In the genomic region with DNA sequence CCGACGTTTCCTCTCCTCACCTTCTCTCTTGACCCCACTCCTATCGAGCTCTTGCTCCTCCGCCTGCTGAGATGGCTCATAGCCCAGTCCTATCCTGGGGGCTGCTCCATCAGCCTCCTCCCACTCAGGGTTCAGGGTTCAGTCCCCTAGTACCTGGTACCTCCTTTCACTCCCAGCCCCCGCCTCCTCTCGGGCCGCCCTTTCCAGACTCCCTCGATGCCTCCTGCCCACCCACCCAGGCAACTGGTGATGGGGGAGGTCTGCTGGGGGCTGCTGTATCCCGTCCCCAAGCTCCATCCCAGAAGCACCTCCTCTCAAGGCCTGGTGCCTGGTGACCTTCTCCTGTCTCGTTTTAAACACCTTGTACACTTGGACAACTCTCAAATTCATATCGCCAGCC, we compare ENCODE assay signal across 22 cellular contexts.
A peak's percentile ranks its signal among the peaks of the same experiment; 100 is the strongest.
DNase-seq lines count a peak whose midpoint lies in the region; ATAC-seq and TF ChIP-seq lines count a peak whose summit lies in the region.
"Had no signal": no experiment of that assay in that cellular context is flagged by ENCODE, and none has a peak within 500 bp of the region (broad histone marks: within the 10 kb centered on the region; RNA-seq: fewer than 3 reads in every experiment).

No MANE protein-coding gene starts in this region.

- ATAC-seq in IMR-90 (ENCODE audit: low read depth) (no peak), HG02970 (IDR thresholded peaks at IDR 0.05; ENCODE audit: low FRiP score, unreplicated experiment) (no peak)
- no peak for ATAC-seq in central memory CD8-positive, alpha-beta T cell (replicated peaks; ENCODE audit: extremely low read depth, poor library complexity, severe bottlenecking)
- no peak for ATAC-seq in activated CD8-positive, alpha-beta T cell treated with anti-CD3 and anti-CD28 coated beads, Interleukin-2, amount 10 ng/mL, durations not matched to agents 7 days and 5 days

- no peak overlapping the region for H3K4ac ChIP-seq in IMR-90 (ENCODE audit: low read depth, low read length)

- no peak for TF ChIP-seq RAD21 in IMR-90 (IDR thresholded peaks at IDR 0.05; ENCODE audit: low read length)

- no peak overlapping the region for H2BK15ac ChIP-seq in IMR-90 (ENCODE audit: low read depth, low read length)

- no peaks in the 10 kb centered on the region for H3K27me3 ChIP-seq in BLaER1
- peaks cover 5% of the 10 kb centered on the region; the same call in 1 of the 2 replicates for H3K27me3 ChIP-seq in IMR-90 (ENCODE audit: control insufficient read depth, insufficient read depth, low read length)

- peaks cover 5% of the 10 kb centered on the region for H3K36me3 Mint-ChIP-seq in central memory CD8-positive, alpha-beta T cell (ENCODE audit: insufficient read depth)
- H3K36me3 Mint-ChIP-seq in nephron progenitor cell (ENCODE audit: low read depth) = no peaks in the 10 kb centered on the region
- H3K36me3 Mint-ChIP-seq in activated CD8-positive, alpha-beta T cell treated with anti-CD3 and anti-CD28 coated beads, Interleukin-2, amount 10 ng/mL, durations not matched to agents 7 days and 5 days (ENCODE audit: low read depth) = no peaks in the 10 kb centered on the region
- no peaks in the 10 kb centered on the region for H3K36me3 Mint-ChIP-seq in activated T-helper 1 cell treated with anti-CD3 and anti-CD28 coated beads, Interleukin-12 subunit alpha, Interleukin-12 subunit beta, Interleukin-2, Interleukin-4 antibody, amounts not matched to agents 30 ng/mL and 10 ng/mL and 1 ng/mL, durations not matched to agents 14 hours and 24 hours and 36 hours (ENCODE audit: low read depth)
- H3K36me3 Mint-ChIP-seq: CD14-positive monocyte had no signal

- H3K27ac ChIP-seq in BLaER1 (peak overlapping the region; percentile 50; the same call in 1 of the 2 replicates), IMR-90 (ENCODE audit: insufficient read depth, low read length) (no peak overlapping the region)
- H3K27ac ChIP-seq: KMS-11, RWPE1, SK-N-MC had no signal

- H3K18ac ChIP-seq in IMR-90 (ENCODE audit: low read depth, low read length) = no peak overlapping the region

- H3K36me3 ChIP-seq in BLaER1 (no peaks in the 10 kb centered on the region), IMR-90 (ENCODE audit: control insufficient read depth, insufficient read depth, low read length) (no peaks in the 10 kb centered on the region)

- H3K9ac ChIP-seq in BLaER1 = no peak overlapping the region
- no peak overlapping the region for H3K9ac ChIP-seq in IMR-90 (ENCODE audit: low read depth, low read length)
- H3K9ac ChIP-seq: KMS-11 had no signal

- dilution Hi-C loops in IMR-90 (cut with HindIII; ENCODE audit: low sequenced_read_pairs, unreplicated experiment) = no loop called here

- no peak overlapping the region for H2BK120ac ChIP-seq in IMR-90 (ENCODE audit: low read depth, low read length)

- intact Hi-C loops in IMR-90 (cut with micrococcal nuclease) = no loop called here
- intact Hi-C loops in activated T-helper 1 cell treated with anti-CD3 and anti-CD28 coated beads, Interleukin-12 subunit alpha, Interleukin-12 subunit beta, Interleukin-2, Interleukin-4 antibody, amounts not matched to agents 30 ng/mL and 10 ng/mL and 1 ng/mL, durations not matched to agents 14 hours and 24 hours and 36 hours (cut with micrococcal nuclease) = no loop called here

- BruUV-seq in IMR-90 (replicated peaks; lab: Mats Ljungman, UMichigan) = no TSS peak

- H3K56ac ChIP-seq in IMR-90 (ENCODE audit: extremely low read depth, insufficient read depth, low read length) = no peak overlapping the region

- H3K4me2 ChIP-seq in BLaER1 = peak overlapping the region; percentile 75
- no peak overlapping the region for H3K4me2 ChIP-seq in IMR-90 (ENCODE audit: low read depth, low read length)
- H3K4me2 ChIP-seq: KMS-11 had no signal

- no peak overlapping the region for H3K23ac ChIP-seq in IMR-90 (ENCODE audit: low read depth, low read length)

- H3K4me3 ChIP-seq in BLaER1 (no peak overlapping the region), IMR-90 (ENCODE audit: insufficient read depth, low read depth, low read length) (no peak overlapping the region)
- H3K4me3 ChIP-seq: SK-N-MC had no signal

- POLR2A ChIA-PET in IMR-90 (lab: Charles Lee; ENCODE audit: unreplicated experiment) = no interaction called here
- POLR2A ChIA-PET in activated CD8-positive, alpha-beta T cell treated with anti-CD3 and anti-CD28 coated beads, Interleukin-2, amount 10 ng/mL, durations not matched to agents 7 days and 5 days (lab: Charles Lee) = no interaction called here

- no peaks in the 10 kb centered on the region for H4K20me1 ChIP-seq in BLaER1
- H4K20me1 ChIP-seq in IMR-90 (ENCODE audit: insufficient read depth, low read length) = no peaks in the 10 kb centered on the region

- H3K14ac ChIP-seq in IMR-90 (replicated peaks; ENCODE audit: low read depth, low read length) = no peak overlapping the region

- TF ChIP-seq CTCF in IMR-90 (conservative IDR thresholded peaks at IDR 0.05; ENCODE audit: low read depth, low read length) (no peak), nephron progenitor cell (IDR thresholded peaks at IDR 0.05) (no peak)

- H2AFZ ChIP-seq in IMR-90 (replicated peaks; ENCODE audit: low read length, poor library complexity) = no peak overlapping the region

- no peak overlapping the region for H2AK5ac ChIP-seq in IMR-90 (ENCODE audit: low read depth, low read length)

- H2BK20ac ChIP-seq in IMR-90 (ENCODE audit: low read depth, low read length) = no peak overlapping the region

- 70% methylated on average over 6 of the region's 11 CpGs; no CpG with 5 or more reads in 1 of the 2 experiments for WGBS in IMR-90 (ENCODE audit: extremely low coverage in 2 of 2, insufficient read length in 1 of 2), 2 experiments

- no peak overlapping the region for H4K5ac ChIP-seq in IMR-90 (ENCODE audit: low read depth, low read length)

- TF ChIP-seq POLR2A in IMR-90 (IDR thresholded peaks at IDR 0.05; ENCODE audit: low read depth, low read length) = no peak

- H4K91ac ChIP-seq in IMR-90 (ENCODE audit: insufficient read depth, low read depth, low read length) = no peak overlapping the region

- H3K27me3 Mint-ChIP-seq in central memory CD8-positive, alpha-beta T cell = no peaks in the 10 kb centered on the region
- peaks cover 28% of the 10 kb centered on the region for H3K27me3 Mint-ChIP-seq in nephron progenitor cell (ENCODE audit: low read depth, poor library complexity)
- no peaks in the 10 kb centered on the region for H3K27me3 Mint-ChIP-seq in activated CD8-positive, alpha-beta T cell treated with anti-CD3 and anti-CD28 coated beads, Interleukin-2, amount 10 ng/mL, durations not matched to agents 7 days and 5 days (ENCODE audit: low read depth)
- H3K27me3 Mint-ChIP-seq in activated T-helper 1 cell treated with anti-CD3 and anti-CD28 coated beads, Interleukin-12 subunit alpha, Interleukin-12 subunit beta, Interleukin-2, Interleukin-4 antibody, amounts not matched to agents 30 ng/mL and 10 ng/mL and 1 ng/mL, durations not matched to agents 14 hours and 24 hours and 36 hours (ENCODE audit: insufficient read depth) = no peaks in the 10 kb centered on the region

- H3K4me1 Mint-ChIP-seq in central memory CD8-positive, alpha-beta T cell = peaks cover under 1% of the 10 kb centered on the region
- peaks cover 49% of the 10 kb centered on the region for H3K4me1 Mint-ChIP-seq in nephron progenitor cell
- peaks cover under 1% of the 10 kb centered on the region for H3K4me1 Mint-ChIP-seq in activated CD8-positive, alpha-beta T cell treated with anti-CD3 and anti-CD28 coated beads, Interleukin-2, amount 10 ng/mL, durations not matched to agents 7 days and 5 days (ENCODE audit: low read depth)
- H3K4me1 Mint-ChIP-seq in activated T-helper 1 cell treated with anti-CD3 and anti-CD28 coated beads, Interleukin-12 subunit alpha, Interleukin-12 subunit beta, Interleukin-2, Interleukin-4 antibody, amounts not matched to agents 30 ng/mL and 10 ng/mL and 1 ng/mL, durations not matched to agents 14 hours and 24 hours and 36 hours (ENCODE audit: low read depth) = no peaks in the 10 kb centered on the region
- H3K4me1 Mint-ChIP-seq: CD14-positive monocyte, H9 had no signal

- H3K9me1 ChIP-seq in IMR-90 (ENCODE audit: insufficient read depth, low read length) = no peaks in the 10 kb centered on the region; the same call in 1 of the 2 replicates

- no peak overlapping the region for H2BK5ac ChIP-seq in IMR-90 (ENCODE audit: low read depth, low read length, poor library complexity, severe bottlenecking)

- no peaks in the 10 kb centered on the region for H3K9me3 Mint-ChIP-seq in central memory CD8-positive, alpha-beta T cell
- no peaks in the 10 kb centered on the region for H3K9me3 Mint-ChIP-seq in nephron progenitor cell
- H3K9me3 Mint-ChIP-seq in activated CD8-positive, alpha-beta T cell treated with anti-CD3 and anti-CD28 coated beads, Interleukin-2, amount 10 ng/mL, durations not matched to agents 7 days and 5 days (ENCODE audit: insufficient read depth) = no peaks in the 10 kb centered on the region
- no peaks in the 10 kb centered on the region for H3K9me3 Mint-ChIP-seq in activated T-helper 1 cell treated with anti-CD3 and anti-CD28 coated beads, Interleukin-12 subunit alpha, Interleukin-12 subunit beta, Interleukin-2, Interleukin-4 antibody, amounts not matched to agents 30 ng/mL and 10 ng/mL and 1 ng/mL, durations not matched to agents 14 hours and 24 hours and 36 hours
- H3K9me3 Mint-ChIP-seq: CD14-positive monocyte, H9 had no signal

- peak overlapping the region; percentile 7 for H2AK9ac ChIP-seq in IMR-90 (replicated peaks; ENCODE audit: low read depth, low read length, poor library complexity)

- peak overlapping the region; percentile 26 for H3K27ac Mint-ChIP-seq in central memory CD8-positive, alpha-beta T cell (ENCODE audit: low read depth)
- peak overlapping the region; percentile 47 for H3K27ac Mint-ChIP-seq in nephron progenitor cell
- H3K27ac Mint-ChIP-seq in activated CD8-positive, alpha-beta T cell treated with anti-CD3 and anti-CD28 coated beads, Interleukin-2, amount 10 ng/mL, durations not matched to agents 7 days and 5 days = no peak overlapping the region
- H3K27ac Mint-ChIP-seq in activated T-helper 1 cell treated with anti-CD3 and anti-CD28 coated beads, Interleukin-12 subunit alpha, Interleukin-12 subunit beta, Interleukin-2, Interleukin-4 antibody, amounts not matched to agents 30 ng/mL and 10 ng/mL and 1 ng/mL, durations not matched to agents 14 hours and 24 hours and 36 hours = no peak overlapping the region
- H3K27ac Mint-ChIP-seq: H9 had no signal

- in situ Hi-C loops in IMR-90 (cut with MboI; ENCODE audit: low sequenced_read_pairs) = no loop called here

- DNase-seq in IMR-90 (no peak), nephron progenitor cell (no peak), NCI-H446 (lab: John Stamatoyannopoulos, UW) (no peak)
- no peak for DNase-seq in central memory CD8-positive, alpha-beta T cell (ENCODE audit: low spot score in 2 of 2)
- DNase-seq in activated CD8-positive, alpha-beta T cell treated with anti-CD3 and anti-CD28 coated beads, Interleukin-2, amount 10 ng/mL, durations not matched to agents 7 days and 5 days = no peak
- no peak for DNase-seq in activated T-helper 1 cell treated with anti-CD3 and anti-CD28 coated beads, Interleukin-12 subunit alpha, Interleukin-12 subunit beta, Interleukin-2, Interleukin-4 antibody, amounts not matched to agents 30 ng/mL and 10 ng/mL and 1 ng/mL, durations not matched to agents 14 hours and 24 hours and 36 hours (ENCODE audit: low spot score)
- DNase-seq: AML-193, DMS53, GF-D8, H9, NCI-H1105, NCI-H2029 treated with DMSO at 0.1 percent for 48 hours, NCI-H2171, NCI-H345, NCI-H524 treated with DMSO at 0.1 percent for 48 hours, SHP77 treated with DMSO at 0.1 percent for 48 hours had no signal

- no peaks in the 10 kb centered on the region for H3K79me1 ChIP-seq in IMR-90 (ENCODE audit: low read depth in 1 of 2, low read length in 2 of 2)

- H3K9me3 ChIP-seq in BLaER1 = no peaks in the 10 kb centered on the region
- no peaks in the 10 kb centered on the region for H3K9me3 ChIP-seq in IMR-90 (ENCODE audit: control insufficient read depth, insufficient read depth, low read length)

- CTCF ChIA-PET in IMR-90 (lab: Yijun Ruan, JAX) = interaction anchor here (1.9 kb wide), 1 partner anchor 25 kb away, joined by 7 read pairs; no protein-coding TSS in a partner anchor
- CTCF ChIA-PET in activated CD8-positive, alpha-beta T cell treated with anti-CD3 and anti-CD28 coated beads, Interleukin-2, amount 10 ng/mL, durations not matched to agents 7 days and 5 days (lab: Charles Lee) = no interaction called here

- no peak overlapping the region for H4K8ac ChIP-seq in IMR-90 (ENCODE audit: low read depth in 2 of 2, low read length in 2 of 2)

- H3K4me1 ChIP-seq in BLaER1 = peaks cover 70% of the 10 kb centered on the region
- H3K4me1 ChIP-seq in IMR-90 (ENCODE audit: control insufficient read depth, insufficient read depth, low read length) = no peaks in the 10 kb centered on the region

- H3K4me3 Mint-ChIP-seq in central memory CD8-positive, alpha-beta T cell = no peak overlapping the region
- H3K4me3 Mint-ChIP-seq in nephron progenitor cell = no peak overlapping the region
- H3K4me3 Mint-ChIP-seq in activated CD8-positive, alpha-beta T cell treated with anti-CD3 and anti-CD28 coated beads, Interleukin-2, amount 10 ng/mL, durations not matched to agents 7 days and 5 days = no peak overlapping the region
- H3K4me3 Mint-ChIP-seq in activated T-helper 1 cell treated with anti-CD3 and anti-CD28 coated beads, Interleukin-12 subunit alpha, Interleukin-12 subunit beta, Interleukin-2, Interleukin-4 antibody, amounts not matched to agents 30 ng/mL and 10 ng/mL and 1 ng/mL, durations not matched to agents 14 hours and 24 hours and 36 hours = no peak overlapping the region
- H3K4me3 Mint-ChIP-seq: CD14-positive monocyte, H9 had no signal

Comparison
In these comparisons a context has a peak if more than half of its experiments do, and no peak if none do; other contexts are left out.
1. H3K27ac Mint-ChIP-seq: peak in central memory CD8-positive, alpha-beta T cell (single experiment) and nephron progenitor cell (single experiment); none in activated CD8-positive, alpha-beta T cell treated with anti-CD3 and anti-CD28 coated beads, Interleukin-2, amount 10 ng/mL, durations not matched to agents 7 days and 5 days (single experiment) and activated T-helper 1 cell treated with anti-CD3 and anti-CD28 coated beads, Interleukin-12 subunit alpha, Interleukin-12 subunit beta, Interleukin-2, Interleukin-4 antibody, amounts not matched to agents 30 ng/mL and 10 ng/mL and 1 ng/mL, durations not matched to agents 14 hours and 24 hours and 36 hours (single experiment).